ENCODE assay signal across 14 cellular contexts in the genomic region with DNA sequence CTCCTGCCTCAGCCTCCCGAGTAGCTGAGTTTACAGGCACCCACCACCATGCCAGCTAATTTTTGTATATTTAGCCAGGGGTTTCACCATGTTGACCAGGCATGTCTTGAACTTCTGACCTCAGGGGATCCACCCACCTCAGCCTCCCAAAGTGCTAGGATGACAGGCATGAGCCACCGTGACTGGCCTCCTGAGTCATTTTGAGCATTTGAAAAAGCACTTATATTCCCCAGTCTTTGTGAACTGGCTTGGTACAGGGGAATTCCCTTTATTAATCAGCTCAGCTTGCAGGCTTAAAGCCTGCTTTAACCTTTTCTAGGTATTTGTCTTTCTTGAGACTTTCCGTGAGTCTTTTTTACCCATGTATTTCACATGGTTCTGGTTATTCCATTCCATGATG.
DNase-seq lines count a peak whose midpoint lies in the region; ATAC-seq lines count a peak whose summit lies in the region.
"Had no signal": no experiment of that assay in that cellular context is flagged by ENCODE, and none has a peak within 500 bp of the region (broad histone marks: within the 10 kb centered on the region; RNA-seq: fewer than 3 reads in every experiment).

No MANE protein-coding gene starts in this region.

- ATAC-seq in HG03060 (IDR thresholded peaks at IDR 0.05; ENCODE audit: low read depth, unreplicated experiment) (peak; percentile 93), GM18907 (IDR thresholded peaks at IDR 0.05; ENCODE audit: unreplicated experiment) (no peak)
- ATAC-seq: A549, heart left ventricle had no signal

- H3K27me3 Mint-ChIP-seq in activated naive CD4-positive, alpha-beta T cell treated with anti-CD3 and anti-CD28 coated beads, Interleukin-2, amount 50 U/mL, for 24 hours: no peaks in the 10 kb centered on the region
- H3K27me3 Mint-ChIP-seq: memory B cell had no signal

- H3K36me3 Mint-ChIP-seq in activated naive CD4-positive, alpha-beta T cell treated with anti-CD3 and anti-CD28 coated beads, Interleukin-2, amount 50 U/mL, for 24 hours: peaks cover 4% of the 10 kb centered on the region

- H3K4me3 Mint-ChIP-seq in activated naive CD4-positive, alpha-beta T cell treated with anti-CD3 and anti-CD28 coated beads, Interleukin-2, amount 50 U/mL, for 24 hours: no peak overlapping the region
- H3K4me3 Mint-ChIP-seq: memory B cell had no signal

- peaks cover 11% of the 10 kb centered on the region for H3K4me1 Mint-ChIP-seq in activated naive CD4-positive, alpha-beta T cell treated with anti-CD3 and anti-CD28 coated beads, Interleukin-2, amount 50 U/mL, for 24 hours

- H3K9me3 Mint-ChIP-seq in activated naive CD4-positive, alpha-beta T cell treated with anti-CD3 and anti-CD28 coated beads, Interleukin-2, amount 50 U/mL, for 24 hours: no peaks in the 10 kb centered on the region
- H3K9me3 Mint-ChIP-seq: memory B cell had no signal

- DNase-seq in activated CD4-positive, alpha-beta T cell treated with anti-CD3 and anti-CD28 coated beads for 48 hours: peak; percentile 66
- DNase-seq in activated CD4-positive, alpha-beta T cell treated with anti-CD3 and anti-CD28 coated beads for 1 hour: no peak
- DNase-seq in stimulated activated CD4-positive, alpha-beta T cell treated with anti-CD3 and anti-CD28 coated beads, TNF-alpha, amount 100 ng/mL, for 24 hours (ENCODE audit: low read depth in 3 of 3): peak; percentile 7 to 51 (median 36)
- DNase-seq in germinal center (ENCODE audit: low spot score) (no peak), NCI-H524 (lab: John Stamatoyannopoulos, UW) (no peak)
- DNase-seq: activated T-cell treated with anti-CD3 and anti-CD28 coated beads, Interleukin-2, amount 50 U/mL, for 48 hours; cortex of kidney; heart left ventricle; NCI-H774 had no signal

- H3K27ac Mint-ChIP-seq in activated naive CD4-positive, alpha-beta T cell treated with anti-CD3 and anti-CD28 coated beads, Interleukin-2, amount 50 U/mL, for 24 hours: peak overlapping the region; percentile 27
- H3K27ac Mint-ChIP-seq: memory B cell had no signal

Comparison
In these comparisons a context has a peak if more than half of its experiments do, and no peak if none do; other contexts are left out.
1. DNase-seq: peak in activated CD4-positive, alpha-beta T cell treated with anti-CD3 and anti-CD28 coated beads for 48 hours (single experiment) and stimulated activated CD4-positive, alpha-beta T cell treated with anti-CD3 and anti-CD28 coated beads, TNF-alpha, amount 100 ng/mL, for 24 hours (3 of 3); none in activated CD4-positive, alpha-beta T cell treated with anti-CD3 and anti-CD28 coated beads for 1 hour (single experiment), germinal center (single experiment) and NCI-H524 (0 of 2).